In genomic region chr7:1297476-1297972, GRCh38 we compare ENCODE assay signal across 1 cellular context.
TF ChIP-seq lines count a peak whose summit lies in the region.

No MANE protein-coding gene starts in this region.

TF ChIP-seq in H1, 55 proteins besides CTCF, POLR2A, EP300 and RAD21 (continued from another document):
- no peak for TF ChIP-seq ATF2 (IDR thresholded peaks at IDR 0.05; ENCODE audit: low read length)
